ENCODE assay signal across 7 cellular contexts in genomic region chr22:49645791-49646550, GRCh38.
"Had no signal": no experiment of that assay in that cellular context is flagged by ENCODE, and none has a peak within 500 bp of the region (broad histone marks: within the 10 kb centered on the region; RNA-seq: fewer than 3 reads in every experiment).

No MANE protein-coding gene starts in this region.

- H2AFZ ChIP-seq: GM23248 had no signal

- H3K9ac ChIP-seq: GM23248 had no signal

- DNase-seq: GM23248, GOT3, H9, HCEC 1CT, KBM-7 had no signal

- H3K4me3 ChIP-seq: GM23248 had no signal

- FAIRE-seq: H54, HTR-8/SVneo had no signal

- H3K27ac ChIP-seq: GM23248 had no signal
